ENCODE assay signal across 30 cellular contexts in genomic region chr7:70646551-70647248, GRCh38.
DNase-seq lines count a peak whose midpoint lies in the region; ATAC-seq and TF ChIP-seq lines count a peak whose summit lies in the region.
"Had no signal": no experiment of that assay in that cellular context is flagged by ENCODE, and none has a peak within 500 bp of the region (broad histone marks: within the 10 kb centered on the region; RNA-seq: fewer than 3 reads in every experiment).

No MANE protein-coding gene starts in this region.

- H3K9me3 ChIP-seq in osteoblast (ENCODE audit: low read depth, low read length), result no peaks in the 10 kb centered on the region
- H3K9me3 ChIP-seq: Caco-2, MG63, uterus had no signal

- no peaks in the 10 kb centered on the region for H4K20me1 ChIP-seq in osteoblast (ENCODE audit: insufficient read depth, low read length)

- H3K36me3 ChIP-seq in osteoblast (ENCODE audit: insufficient read depth, low read length), result no peaks in the 10 kb centered on the region
- H3K36me3 ChIP-seq: MG63, uterus had no signal

- peak overlapping the region; percentile 62 for H3K4me3 Mint-ChIP-seq in natural killer cell
- no peak overlapping the region for H3K4me3 Mint-ChIP-seq in natural killer cell treated with Interleukin-12 subunit alpha and Interleukin-12 subunit beta and Interleukin-15 and Interleukin-18, amount 100 ng/mL, for 72 hours
- H3K4me3 Mint-ChIP-seq in effector memory CD8-positive, alpha-beta T cell, result no peak overlapping the region
- no peak overlapping the region for H3K4me3 Mint-ChIP-seq in activated naive CD4-positive, alpha-beta T cell treated with anti-CD3 and anti-CD28 coated beads, Interleukin-2, amount 10 ng/mL, durations not matched to agents 7 days and 5 days
- H3K4me3 Mint-ChIP-seq: activated CD4-positive, alpha-beta T cell treated with anti-CD3 and anti-CD28 coated beads for 36 hours; T-helper 2 cell treated with Interferon-gamma antibody and Interleukin-4, amounts not matched to agents 5 μg/mL and 100 μg/mL, for 36 hours had no signal

- H3K4me1 Mint-ChIP-seq in natural killer cell, result peaks cover 50 to 55% of the 10 kb centered on the region in 2 donors
- peaks cover 37 to 39% of the 10 kb centered on the region in 2 donors for H3K4me1 Mint-ChIP-seq in natural killer cell treated with Interleukin-12 subunit alpha and Interleukin-12 subunit beta and Interleukin-15 and Interleukin-18, amount 100 ng/mL, for 72 hours (ENCODE audit: low read depth in 2 of 2)
- peaks cover 31 to 33% of the 10 kb centered on the region in 2 donors for H3K4me1 Mint-ChIP-seq in effector memory CD8-positive, alpha-beta T cell (ENCODE audit: low read depth in 2 of 2)
- peaks cover 18% of the 10 kb centered on the region for H3K4me1 Mint-ChIP-seq in activated naive CD4-positive, alpha-beta T cell treated with anti-CD3 and anti-CD28 coated beads, Interleukin-2, amount 10 ng/mL, durations not matched to agents 7 days and 5 days

- no peak overlapping the region for H3K4me2 ChIP-seq in osteoblast (ENCODE audit: insufficient read depth, low read length)

- no peak overlapping the region for H3K27ac ChIP-seq in osteoblast (ENCODE audit: low read depth, low read length)
- H3K27ac ChIP-seq: skin epidermis, uterus had no signal

- DNase-seq in natural killer cell (no peak), osteoblast (ENCODE audit: insufficient read length, low spot score, missing footprints) (peak; percentile 86), iPS-NIHi11 (ENCODE audit: low spot score) (no peak)
- DNase-seq in natural killer cell treated with Interleukin-12 subunit alpha and Interleukin-12 subunit beta and Interleukin-15 and Interleukin-18, amount 100 ng/mL, for 72 hours (ENCODE audit: low spot score), result no peak
- DNase-seq in effector memory CD8-positive, alpha-beta T cell, result no peak
- DNase-seq in activated naive CD4-positive, alpha-beta T cell treated with Interleukin-2 at 50 U/mL for 16 hours, result no peak
- DNase-seq in activated naive CD4-positive, alpha-beta T cell treated with anti-CD3 and anti-CD28 coated beads, Interleukin-2, amount 10 ng/mL, durations not matched to agents 7 days and 5 days, result no peak
- DNase-seq: activated CD4-positive, alpha-beta T cell treated with anti-CD3 and anti-CD28 coated beads for 36 hours; activated effector memory CD4-positive, alpha-beta T cell treated with Interleukin-2 at 50 U/mL for 16 hours; activated naive CD8-positive, alpha-beta T cell treated with anti-CD3 and anti-CD28 coated beads, Interleukin-2, amount 10 ng/mL, durations not matched to agents 7 days and 5 days; activated T-cell treated with anti-CD3 and anti-CD28 coated beads for 4 hours; AML-193; Caco-2; central memory CD4-positive, alpha-beta T cell; DMS79; GF-D8; glutamatergic neuron; KG1; kidney; MG63; NCI-H2107; PC-3; stimulated activated naive CD8-positive, alpha-beta T cell treated with anti-CD3 and anti-CD28 coated beads, Interleukin-15, Interleukin-2, amounts not matched to agents 100 U/mL and 50 U/mL, for 24 hours; uterus had no signal

- CTCF ChIA-PET in activated naive CD4-positive, alpha-beta T cell treated with anti-CD3 and anti-CD28 coated beads, Interleukin-2, amount 10 ng/mL, durations not matched to agents 7 days and 5 days (lab: Charles Lee), result no interaction called here

- H2AFZ ChIP-seq in osteoblast (ENCODE audit: low read length), result no peak overlapping the region

- no peaks in the 10 kb centered on the region for H3K36me3 Mint-ChIP-seq in natural killer cell
- H3K36me3 Mint-ChIP-seq in natural killer cell treated with Interleukin-12 subunit alpha and Interleukin-12 subunit beta and Interleukin-15 and Interleukin-18, amount 100 ng/mL, for 72 hours, result no peaks in the 10 kb centered on the region
- peaks cover 19% of the 10 kb centered on the region for H3K36me3 Mint-ChIP-seq in effector memory CD8-positive, alpha-beta T cell (ENCODE audit: insufficient read depth)
- H3K36me3 Mint-ChIP-seq in activated naive CD4-positive, alpha-beta T cell treated with anti-CD3 and anti-CD28 coated beads, Interleukin-2, amount 10 ng/mL, durations not matched to agents 7 days and 5 days, result no peaks in the 10 kb centered on the region

- no peaks in the 10 kb centered on the region for H3K27me3 Mint-ChIP-seq in natural killer cell (ENCODE audit: low read depth in 2 of 2)
- H3K27me3 Mint-ChIP-seq in natural killer cell treated with Interleukin-12 subunit alpha and Interleukin-12 subunit beta and Interleukin-15 and Interleukin-18, amount 100 ng/mL, for 72 hours, result peaks cover 6 to 7% of the 10 kb centered on the region in 2 donors
- no peaks in the 10 kb centered on the region for H3K27me3 Mint-ChIP-seq in effector memory CD8-positive, alpha-beta T cell
- no peaks in the 10 kb centered on the region for H3K27me3 Mint-ChIP-seq in activated naive CD4-positive, alpha-beta T cell treated with anti-CD3 and anti-CD28 coated beads, Interleukin-2, amount 10 ng/mL, durations not matched to agents 7 days and 5 days

- no peak for TF ChIP-seq CTCF in natural killer cell (IDR thresholded peaks at IDR 0.05)
- no peak for TF ChIP-seq CTCF in osteoblast (IDR thresholded peaks at IDR 0.05; ENCODE audit: extremely low read depth, low read depth, low read length)

- H3K4me3 ChIP-seq in osteoblast (ENCODE audit: insufficient read depth, low read length), result no peak overlapping the region
- H3K4me3 ChIP-seq: lung, MG63, skin epidermis, uterus had no signal

- peak overlapping the region; percentile 89 to 96 for H3K27ac Mint-ChIP-seq in natural killer cell
- no peak overlapping the region for H3K27ac Mint-ChIP-seq in natural killer cell treated with Interleukin-12 subunit alpha and Interleukin-12 subunit beta and Interleukin-15 and Interleukin-18, amount 100 ng/mL, for 72 hours
- peak overlapping the region; percentile 89 to 95 for H3K27ac Mint-ChIP-seq in effector memory CD8-positive, alpha-beta T cell
- H3K27ac Mint-ChIP-seq in activated naive CD4-positive, alpha-beta T cell treated with anti-CD3 and anti-CD28 coated beads, Interleukin-2, amount 10 ng/mL, durations not matched to agents 7 days and 5 days, result no peak overlapping the region
- H3K27ac Mint-ChIP-seq: activated CD4-positive, alpha-beta T cell treated with anti-CD3 and anti-CD28 coated beads for 36 hours; progenitor cell of endocrine pancreas; T-helper 2 cell treated with Interferon-gamma antibody and Interleukin-4, amounts not matched to agents 5 μg/mL and 100 μg/mL, for 36 hours had no signal

- intact Hi-C loops in natural killer cell (cut with micrococcal nuclease), result no loop called here

- no peaks in the 10 kb centered on the region for H3K79me2 ChIP-seq in osteoblast (ENCODE audit: insufficient read depth, low read length)

- ATAC-seq in natural killer cell (no peak), GM18519 (IDR thresholded peaks at IDR 0.05; ENCODE audit: low FRiP score, unreplicated experiment) (no peak)
- no peak for ATAC-seq in natural killer cell treated with Interleukin-12 subunit alpha and Interleukin-12 subunit beta and Interleukin-15 and Interleukin-18, amount 100 ng/mL, for 72 hours
- no peak for ATAC-seq in effector memory CD8-positive, alpha-beta T cell (replicated peaks)
- ATAC-seq: activated CD4-positive, alpha-beta T cell treated with anti-CD3 and anti-CD28 coated beads for 36 hours; HCT116; PC-3; stimulated activated naive CD8-positive, alpha-beta T cell treated with anti-CD3 and anti-CD28 coated beads, Interleukin-15, Interleukin-2, amounts not matched to agents 100 U/mL and 50 U/mL, for 24 hours had no signal

- no peaks in the 10 kb centered on the region for H3K9me3 Mint-ChIP-seq in natural killer cell
- H3K9me3 Mint-ChIP-seq in natural killer cell treated with Interleukin-12 subunit alpha and Interleukin-12 subunit beta and Interleukin-15 and Interleukin-18, amount 100 ng/mL, for 72 hours, result no peaks in the 10 kb centered on the region
- no peaks in the 10 kb centered on the region for H3K9me3 Mint-ChIP-seq in effector memory CD8-positive, alpha-beta T cell
- H3K9me3 Mint-ChIP-seq in activated naive CD4-positive, alpha-beta T cell treated with anti-CD3 and anti-CD28 coated beads, Interleukin-2, amount 10 ng/mL, durations not matched to agents 7 days and 5 days, result peaks cover 15% of the 10 kb centered on the region

- no peaks in the 10 kb centered on the region for H3K27me3 ChIP-seq in osteoblast (ENCODE audit: insufficient read depth, low read length)
- H3K27me3 ChIP-seq: MG63, uterus had no signal

- H3K4me1 ChIP-seq in osteoblast (ENCODE audit: insufficient read depth, low read length), result peaks cover 9% of the 10 kb centered on the region
- H3K4me1 ChIP-seq: Caco-2, uterus had no signal

Comparison
In these comparisons a context has a peak if more than half of its experiments do, and no peak if none do; other contexts are left out.
1. H3K27ac Mint-ChIP-seq: peak in natural killer cell (2 of 2) and effector memory CD8-positive, alpha-beta T cell (2 of 2); none in natural killer cell treated with Interleukin-12 subunit alpha and Interleukin-12 subunit beta and Interleukin-15 and Interleukin-18, amount 100 ng/mL, for 72 hours (0 of 2) and activated naive CD4-positive, alpha-beta T cell treated with anti-CD3 and anti-CD28 coated beads, Interleukin-2, amount 10 ng/mL, durations not matched to agents 7 days and 5 days (single experiment).